Comparison of ENCODE assay signal across 1 cellular context in genomic region chr1:23276531-23276930, GRCh38.
TF ChIP-seq lines count a peak whose summit lies in the region.

No MANE protein-coding gene starts in this region.

TF ChIP-seq in H1, 55 proteins besides CTCF, POLR2A, EP300 and RAD21:
- TF ChIP-seq E2F6 (IDR thresholded peaks at IDR 0.05) (no peak), GTF2F1 (IDR thresholded peaks at IDR 0.05; ENCODE audit: borderline replicate concordance, low read depth, low read length) (no peak), CTBP2 (IDR thresholded peaks at IDR 0.05; ENCODE audit: borderline replicate concordance, insufficient read depth, insufficient read length, low read length) (no peak), HDAC2 (IDR thresholded peaks at IDR 0.05; ENCODE audit: borderline replicate concordance in 1 of 2, low read depth in 2 of 2, low read length in 2 of 2) (no peak), TEAD4 (IDR thresholded peaks at IDR 0.05; ENCODE audit: low read depth, low read length) (no peak), YY1 (IDR thresholded peaks at IDR 0.05; ENCODE audit: low read depth, low read length) (no peak), RXRA (IDR thresholded peaks at IDR 0.05; ENCODE audit: insufficient read depth, low read depth, low read length) (no peak), SIX5 (IDR thresholded peaks at IDR 0.05; ENCODE audit: low read depth, low read length) (no peak), BRCA1 (IDR thresholded peaks at IDR 0.05; ENCODE audit: low read depth, low read length) (no peak), EZH2 (IDR thresholded peaks at IDR 0.05; ENCODE audit: low read depth, low read length, severe bottlenecking) (no peak), EGR1 (IDR thresholded peaks at IDR 0.05; ENCODE audit: borderline replicate concordance, low read depth, low read length) (no peak), SP2 (IDR thresholded peaks at IDR 0.05; ENCODE audit: low read length) (no peak), SAP30 (IDR thresholded peaks at IDR 0.05; ENCODE audit: insufficient read depth, insufficient replicate concordance, low read length) (no peak), ATF2 (IDR thresholded peaks at IDR 0.05; ENCODE audit: low read length) (no peak), TBP (IDR thresholded peaks at IDR 0.05; ENCODE audit: low read depth, low read length) (no peak), ASH2L (IDR thresholded peaks at IDR 0.05; ENCODE audit: low read length) (no peak), POLR2AphosphoS5 (IDR thresholded peaks at IDR 0.05; ENCODE audit: low read depth, low read length) (no peak), SUZ12 (IDR thresholded peaks at IDR 0.05; ENCODE audit: low read length) (no peak), MAX (IDR thresholded peaks at IDR 0.05) (no peak), SP1 (IDR thresholded peaks at IDR 0.05; ENCODE audit: low read depth, low read length) (no peak)
